ENCODE assay signal across 21 cellular contexts in genomic region chr5:143634689-143635088, GRCh38.
"Had no signal": no experiment of that assay in that cellular context is flagged by ENCODE, and none has a peak within 500 bp of the region (broad histone marks: within the 10 kb centered on the region; RNA-seq: fewer than 3 reads in every experiment).

No MANE protein-coding gene starts in this region.

- H3K27me3 Mint-ChIP-seq: central memory CD8-positive, alpha-beta T cell; effector memory CD8-positive, alpha-beta T cell; memory B cell; natural killer cell treated with Interleukin-12 subunit alpha and Interleukin-12 subunit beta and Interleukin-15 and Interleukin-18, amount 100 ng/mL, for 72 hours; stimulated activated memory B cell treated with anti-CD40 and anti-IgM and Interleukin-4, amounts not matched to agents 10 μg/mL and 1 μg/mL and 100 μg/mL, for 72 hours; stimulated activated naive CD8-positive, alpha-beta T cell treated with anti-CD3 and anti-CD28 coated beads, Interleukin-15, Interleukin-2, amounts not matched to agents 100 ng/mL and 50 ng/mL, for 24 hours had no signal

- H3K4me1 Mint-ChIP-seq: central memory CD8-positive, alpha-beta T cell; memory B cell; stimulated activated memory B cell treated with anti-CD40 and anti-IgM and Interleukin-4, amounts not matched to agents 10 μg/mL and 1 μg/mL and 100 μg/mL, for 72 hours had no signal

- H3K36me3 Mint-ChIP-seq: memory B cell; mesothelial cell of epicardium; natural killer cell treated with Interleukin-12 subunit alpha and Interleukin-12 subunit beta and Interleukin-15 and Interleukin-18, amount 100 ng/mL, for 72 hours; stimulated activated memory B cell treated with anti-CD40 and anti-IgM and Interleukin-4, amounts not matched to agents 10 μg/mL and 1 μg/mL and 100 μg/mL, for 72 hours had no signal

- H3K4me3 Mint-ChIP-seq: central memory CD8-positive, alpha-beta T cell; effector memory CD8-positive, alpha-beta T cell; memory B cell; mesothelial cell of epicardium; natural killer cell treated with Interleukin-12 subunit alpha and Interleukin-12 subunit beta and Interleukin-15 and Interleukin-18, amount 100 ng/mL, for 72 hours; stimulated activated memory B cell treated with anti-CD40 and anti-IgM and Interleukin-4, amounts not matched to agents 10 μg/mL and 1 μg/mL and 100 μg/mL, for 72 hours; stimulated activated naive CD8-positive, alpha-beta T cell treated with anti-CD3 and anti-CD28 coated beads, Interleukin-15, Interleukin-2, amounts not matched to agents 100 ng/mL and 50 ng/mL, for 24 hours had no signal

- H3K9me3 ChIP-seq: esophagus squamous epithelium, lower lobe of right lung, psoas muscle, spleen, testis, tibial nerve had no signal

- DNase-seq: effector memory CD8-positive, alpha-beta T cell; esophagus squamous epithelium; foreskin keratinocyte; head of caudate nucleus; hippocampal formation; lower lobe of right lung; occipital lobe; psoas muscle; retina; spleen; stimulated activated CD4-positive, alpha-beta T cell treated with anti-CD3 and anti-CD28 coated beads, Interleukin-15, amount 100 ng/mL, for 24 hours; stimulated activated CD4-positive, alpha-beta T cell treated with anti-CD3 and anti-CD28 coated beads, Interleukin-1b, Interleukin-23, amount 100 ng/mL, for 48 hours; stimulated activated CD4-positive, alpha-beta T cell treated with anti-CD3 and anti-CD28 coated beads, Interleukin-4, amount 100 ng/mL, for 24 hours; testis had no signal

- H3K27ac ChIP-seq: foreskin keratinocyte, lower lobe of right lung, psoas muscle, spleen, testis had no signal

- H3K9me3 Mint-ChIP-seq: central memory CD8-positive, alpha-beta T cell; effector memory CD8-positive, alpha-beta T cell; memory B cell; mesothelial cell of epicardium; natural killer cell treated with Interleukin-12 subunit alpha and Interleukin-12 subunit beta and Interleukin-15 and Interleukin-18, amount 100 ng/mL, for 72 hours; stimulated activated memory B cell treated with anti-CD40 and anti-IgM and Interleukin-4, amounts not matched to agents 10 μg/mL and 1 μg/mL and 100 μg/mL, for 72 hours; stimulated activated naive CD8-positive, alpha-beta T cell treated with anti-CD3 and anti-CD28 coated beads, Interleukin-15, Interleukin-2, amounts not matched to agents 100 ng/mL and 50 ng/mL, for 24 hours had no signal

- H3K27ac Mint-ChIP-seq: effector memory CD8-positive, alpha-beta T cell; memory B cell; mesothelial cell of epicardium; stimulated activated memory B cell treated with anti-CD40 and anti-IgM and Interleukin-4, amounts not matched to agents 10 μg/mL and 1 μg/mL and 100 μg/mL, for 72 hours; stimulated activated naive CD8-positive, alpha-beta T cell treated with anti-CD3 and anti-CD28 coated beads, Interleukin-15, Interleukin-2, amounts not matched to agents 100 ng/mL and 50 ng/mL, for 24 hours had no signal

- H3K27me3 ChIP-seq: esophagus squamous epithelium, foreskin keratinocyte, spleen, testis, tibial nerve had no signal

- H3K4me1 ChIP-seq: foreskin keratinocyte, psoas muscle, testis had no signal

- H3K36me3 ChIP-seq: esophagus squamous epithelium, lower lobe of right lung, spleen, tibial nerve had no signal

- H3K4me3 ChIP-seq: esophagus squamous epithelium, lower lobe of right lung, psoas muscle, spleen, testis, tibial nerve had no signal
